8 cellular contexts compared by ENCODE assay signal in genomic region chr17:4833178-4833940, GRCh38. TPM values are rescaled to one million over a fixed set of nuclear protein-coding genes. Genes with fewer than 3 reads are reported as not detected.
DNase-seq lines count a peak whose midpoint lies in the region; ATAC-seq and TF ChIP-seq lines count a peak whose summit lies in the region.

MINK1 (plus strand) TSS chr17:4833340; CDS start chr17:4833584, 244 bp downstream.

- peak within 1 kb of the TSS; percentile 98 for H3K27ac Mint-ChIP-seq in Calu3 (ENCODE audit: unreplicated experiment)

- no peaks in the 10 kb centered on the region for H3K27me3 Mint-ChIP-seq in Calu3 (ENCODE audit: unreplicated experiment)

- peak within 1 kb of the TSS; percentile 30 for H3K9ac ChIP-seq in HUES48 (ENCODE audit: low read depth, low read length)
- H3K9ac ChIP-seq in OCI-LY3 (ENCODE audit: low read length), result peak within 1 kb of the TSS; percentile 88

- H3K27ac ChIP-seq in HUES48 (ENCODE audit: low read depth, low read length), result peak within 1 kb of the TSS; percentile 76
- H3K27ac ChIP-seq in OCI-LY3 (ENCODE audit: low read length), result peak within 1 kb of the TSS; percentile 52

- H3K9me3 ChIP-seq in HUES48 (ENCODE audit: control insufficient read depth, insufficient read depth, low read length) (no peaks in the 10 kb centered on the region), OCI-LY3 (ENCODE audit: insufficient read depth, low read length) (no peaks in the 10 kb centered on the region)

- H3K4me3 ChIP-seq in HUES48 (ENCODE audit: low read depth, low read length) (peak within 1 kb of the TSS; percentile 75), OCI-LY3 (ENCODE audit: low read length) (peak within 1 kb of the TSS; percentile 100), epithelial cell of esophagus (ENCODE audit: low read length) (peak within 1 kb of the TSS; percentile 84)

- H3K4me3 Mint-ChIP-seq in Calu3 (ENCODE audit: low read depth, unreplicated experiment), result peak within 1 kb of the TSS; percentile 93

- TF ChIP-seq CTCF in Calu3 (IDR thresholded peaks at IDR 0.05; ENCODE audit: unreplicated experiment) (no peak), OCI-LY3 (IDR thresholded peaks at IDR 0.05; ENCODE audit: low read depth, low read length) (no peak), epithelial cell of esophagus (IDR thresholded peaks at IDR 0.05; ENCODE audit: insufficient read depth, low read depth, low read length, missing control alignments) (no peak)

- peaks cover 14% of the 10 kb centered on the region for H4K20me1 ChIP-seq in OCI-LY3 (ENCODE audit: insufficient read depth, low read length)

- ATAC-seq in GM21381 (IDR thresholded peaks at IDR 0.05; ENCODE audit: unreplicated experiment), result peak; percentile 88

- intact Hi-C loops in Calu3 (cut with micrococcal nuclease; ENCODE audit: unreplicated experiment), result no loop called here

- H3K36me3 ChIP-seq in HUES48 (ENCODE audit: control insufficient read depth, insufficient read depth, low read length) (peaks cover 8% of the 10 kb centered on the region), OCI-LY3 (replicated peaks; ENCODE audit: low read depth, low read length) (no peaks in the 10 kb centered on the region)

- H3K36me3 Mint-ChIP-seq in Calu3 (ENCODE audit: insufficient read depth, unreplicated experiment), result peaks cover 25% of the 10 kb centered on the region

- H3K27me3 ChIP-seq in HUES48 (ENCODE audit: control insufficient read depth, insufficient read depth, low read length) (no peaks in the 10 kb centered on the region), OCI-LY3 (ENCODE audit: low read depth, low read length) (no peaks in the 10 kb centered on the region)

- no TSS peak for BruUV-seq in Calu3 (replicated peaks; lab: Mats Ljungman, UMichigan)

- H2AFZ ChIP-seq in OCI-LY3 (ENCODE audit: low read depth, low read length), result no peak within 1 kb of the TSS

- CTCF ChIA-PET in Calu3 (lab: Charles Lee), result no interaction called here

- no peaks in the 10 kb centered on the region for H3K9me3 Mint-ChIP-seq in Calu3 (ENCODE audit: low read depth, unreplicated experiment)

- peaks cover 39% of the 10 kb centered on the region for H3K79me2 ChIP-seq in OCI-LY3 (ENCODE audit: low read length)

- peaks cover 7% of the 10 kb centered on the region for H3K4me1 ChIP-seq in HUES48 (ENCODE audit: control insufficient read depth, insufficient read depth, low read length)
- H3K4me1 ChIP-seq in OCI-LY3 (ENCODE audit: low read length), result peaks cover 11% of the 10 kb centered on the region

- DNase-seq in Calu3, result peak; percentile 85
- peak; percentile 79 for DNase-seq in activated T-cell treated with anti-CD3 and anti-CD28 coated beads for 4 hours
- DNase-seq in epithelial cell of esophagus (ENCODE audit: low read depth), result peak; percentile 95
- peak; percentile 89 for DNase-seq in mucosa of gallbladder (ENCODE audit: low spot score)
- DNase-seq in stimulated activated CD8-positive, alpha-beta memory T cell treated with anti-CD3 and anti-CD28 coated beads, Interleukin-4, amount 100 ng/mL, for 24 hours (ENCODE audit: low read depth), result peak; percentile 79

- peak within 1 kb of the TSS; percentile 100 for H3K4me2 ChIP-seq in OCI-LY3 (ENCODE audit: low read length)

- H3K4me1 Mint-ChIP-seq in Calu3 (ENCODE audit: low read depth, unreplicated experiment), result peaks cover 30% of the 10 kb centered on the region

RNA-seq across cellular contexts. Expression of gene MINK1, which starts in this region (rescaled TPM):
- 86.8 and 106 TPM in 2 replicates for total RNA-seq in Calu3 (2022)
- total RNA-seq in mucosa of gallbladder, result 161 TPM

Comparison
In these comparisons a context has a peak if more than half of its experiments do, and no peak if none do; other contexts are left out.
1. Peak in every context shown above with its lines: DNase-seq, ATAC-seq, H3K4me3 ChIP-seq and H3K27ac ChIP-seq.